In the genomic region with DNA sequence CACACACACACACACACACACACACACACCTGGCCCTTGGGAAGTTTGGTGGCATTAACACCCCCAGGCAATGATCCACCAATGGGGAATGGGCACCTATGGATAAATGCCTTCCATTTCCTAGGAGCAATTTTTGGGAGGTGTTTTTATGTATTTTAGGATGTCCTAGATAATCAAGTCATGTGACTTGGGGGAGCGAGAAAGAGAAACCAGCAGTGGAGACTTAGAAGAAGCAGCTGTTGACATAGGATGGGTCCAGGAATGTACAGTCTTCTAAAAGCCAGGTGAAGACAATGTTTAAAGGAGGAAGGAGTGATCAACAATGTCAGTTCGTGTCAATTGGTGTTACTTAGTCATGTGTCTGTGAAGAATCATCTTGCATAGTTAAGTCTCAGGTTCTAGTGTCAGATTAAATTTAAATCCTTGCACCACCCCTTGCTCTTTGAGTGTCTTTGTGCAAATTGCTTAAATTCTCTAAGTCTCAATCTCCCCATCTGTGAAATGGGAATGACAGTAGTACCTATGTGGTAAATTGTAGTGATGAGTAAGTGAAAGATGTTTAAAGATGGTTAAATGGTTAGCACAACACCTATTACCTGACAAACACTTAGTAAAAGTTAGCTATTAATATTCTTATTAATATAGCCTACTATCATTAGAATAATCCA, we compare ENCODE assay signal across 29 cellular contexts.
"Had no signal": no experiment of that assay in that cellular context is flagged by ENCODE, and none has a peak within 500 bp of the region (broad histone marks: within the 10 kb centered on the region; RNA-seq: fewer than 3 reads in every experiment).

No MANE protein-coding gene starts in this region.

- FAIRE-seq: urothelium cell line had no signal

- H3K27me3 Mint-ChIP-seq: stimulated activated memory B cell treated with anti-CD40 and anti-IgM and Interleukin-4, amounts not matched to agents 10 μg/mL and 1 μg/mL and 100 μg/mL, for 72 hours; stimulated activated naive CD8-positive, alpha-beta T cell treated with anti-CD3 and anti-CD28 coated beads, Interleukin-15, amount 100 ng/mL, for 72 hours; stimulated activated naive CD8-positive, alpha-beta T cell treated with anti-CD3 and anti-CD28 coated beads, Interleukin-15, Interleukin-2, amounts not matched to agents 100 ng/mL and 50 ng/mL, for 24 hours; type B pancreatic cell had no signal

- ATAC-seq: stimulated activated effector memory CD8-positive, alpha-beta T cell treated with anti-CD3 and anti-CD28 coated beads, Interleukin-12 subunit alpha, Interleukin-12 subunit beta, amount 100 ng/mL, for 72 hours; stimulated activated memory B cell treated with anti-CD40 and anti-IgM and Interleukin-4, amounts not matched to agents 10 μg/mL and 1 μg/mL and 100 μg/mL, for 72 hours; stimulated activated naive B cell treated with anti-CD40 and anti-IgM and Interleukin-4, amounts not matched to agents 10 μg/mL and 1 μg/mL and 100 μg/mL, for 72 hours; stimulated activated naive CD8-positive, alpha-beta T cell treated with anti-CD3 and anti-CD28 coated beads, Interleukin-15, amount 100 ng/mL, for 72 hours; stimulated activated naive CD8-positive, alpha-beta T cell treated with anti-CD3 and anti-CD28 coated beads, Interleukin-15, Interleukin-2, amounts not matched to agents 100 U/mL and 50 U/mL, for 24 hours; upper lobe of right lung had no signal

- H3K9me3 Mint-ChIP-seq: stimulated activated naive B cell treated with anti-CD40 and anti-IgM and Interleukin-4, amounts not matched to agents 10 μg/mL and 1 μg/mL and 100 μg/mL, for 72 hours; type B pancreatic cell had no signal

- H3K27me3 ChIP-seq: stomach, suprapubic skin, testis, thyroid gland, tibial artery, tibial nerve, transverse colon, upper lobe of left lung, upper lobe of right lung, uterus, vagina had no signal

- H3K27ac ChIP-seq: stomach, suprapubic skin, testis, thoracic aorta, thyroid gland, tibial artery, tibial nerve, transverse colon, upper lobe of left lung, upper lobe of right lung, uterus, vagina had no signal

- H3K4me1 ChIP-seq: uterus had no signal

- H3K27ac Mint-ChIP-seq: stimulated activated effector memory CD8-positive, alpha-beta T cell treated with anti-CD3 and anti-CD28 coated beads, Interleukin-12 subunit alpha, Interleukin-12 subunit beta, amount 100 ng/mL, for 72 hours; stimulated activated memory B cell treated with anti-CD40 and anti-IgM and Interleukin-4, amounts not matched to agents 10 μg/mL and 1 μg/mL and 100 μg/mL, for 72 hours; stimulated activated naive B cell treated with anti-CD40 and anti-IgM and Interleukin-4, amounts not matched to agents 10 μg/mL and 1 μg/mL and 100 μg/mL, for 72 hours; stimulated activated naive CD8-positive, alpha-beta T cell treated with anti-CD3 and anti-CD28 coated beads, Interleukin-15, amount 100 ng/mL, for 72 hours; stimulated activated naive CD8-positive, alpha-beta T cell treated with anti-CD3 and anti-CD28 coated beads, Interleukin-15, Interleukin-2, amounts not matched to agents 100 ng/mL and 50 ng/mL, for 24 hours; type B pancreatic cell had no signal

- H3K36me3 ChIP-seq: stomach, suprapubic skin, thoracic aorta, thyroid gland, tibial artery, transverse colon, upper lobe of left lung, upper lobe of right lung, uterus, vagina had no signal

- H3K4me3 Mint-ChIP-seq: stimulated activated effector memory CD8-positive, alpha-beta T cell treated with anti-CD3 and anti-CD28 coated beads, Interleukin-12 subunit alpha, Interleukin-12 subunit beta, amount 100 ng/mL, for 72 hours; stimulated activated memory B cell treated with anti-CD40 and anti-IgM and Interleukin-4, amounts not matched to agents 10 μg/mL and 1 μg/mL and 100 μg/mL, for 72 hours; stimulated activated naive B cell treated with anti-CD40 and anti-IgM and Interleukin-4, amounts not matched to agents 10 μg/mL and 1 μg/mL and 100 μg/mL, for 72 hours; stimulated activated naive CD8-positive, alpha-beta T cell treated with anti-CD3 and anti-CD28 coated beads, Interleukin-15, amount 100 ng/mL, for 72 hours; stimulated activated naive CD8-positive, alpha-beta T cell treated with anti-CD3 and anti-CD28 coated beads, Interleukin-15, Interleukin-2, amounts not matched to agents 100 ng/mL and 50 ng/mL, for 24 hours; type B pancreatic cell had no signal

- DNase-seq: stimulated activated CD4-positive, alpha-beta T cell treated with anti-CD3 and anti-CD28 coated beads, Interleukin-2, amount 100 ng/mL, for 48 hours; stimulated activated CD4-positive, alpha-beta T cell treated with anti-CD3 and anti-CD28 coated beads, Interleukin-4, amount 100 ng/mL, for 1 hour; stimulated activated CD4-positive, alpha-beta T cell treated with anti-CD3 and anti-CD28 coated beads, Interleukin-4, amount 100 ng/mL, for 24 hours; stimulated activated CD4-positive, alpha-beta T cell treated with anti-CD3 and anti-CD28 coated beads, Interleukin-4, amount 100 ng/mL, for 4 hours; stimulated activated CD8-positive, alpha-beta memory T cell treated with anti-CD3 and anti-CD28 coated beads, Interleukin-4, amount 100 ng/mL, for 48 hours; stimulated activated naive B cell treated with anti-CD40 and anti-IgM and Interleukin-4, amounts not matched to agents 10 μg/mL and 1 μg/mL and 100 μg/mL, for 72 hours; stimulated activated naive CD4-positive, alpha-beta T cell; stimulated activated naive CD4-positive, alpha-beta T cell treated with Interleukin-2 at 50 U/mL for 16 hours; stimulated activated naive CD8-positive, alpha-beta T cell treated with anti-CD3 and anti-CD28 coated beads, Interleukin-15, amount 100 ng/mL, for 72 hours; stimulated activated naive CD8-positive, alpha-beta T cell treated with anti-CD3 and anti-CD28 coated beads, Interleukin-15, Interleukin-2, amounts not matched to agents 100 U/mL and 50 U/mL, for 24 hours; stomach; substantia nigra; testis; thyroid gland; tibial artery; transverse colon; trophoblast cell; upper lobe of left lung; upper lobe of right lung; uterus had no signal

- H3K4me3 ChIP-seq: stomach, suprapubic skin, testis, thoracic aorta, thyroid gland, tibial artery, tibial nerve, transverse colon, upper lobe of left lung, upper lobe of right lung, uterus, vagina had no signal

- H3K9me3 ChIP-seq: stomach, suprapubic skin, testis, thoracic aorta, thyroid gland, tibial artery, tibial nerve, transverse colon, upper lobe of left lung, upper lobe of right lung, uterus, vagina had no signal

- H3K36me3 Mint-ChIP-seq: stimulated activated memory B cell treated with anti-CD40 and anti-IgM and Interleukin-4, amounts not matched to agents 10 μg/mL and 1 μg/mL and 100 μg/mL, for 72 hours; type B pancreatic cell had no signal
